1 cellular context compared by ENCODE assay signal in genomic region chrX:155070663-155070974, GRCh38.
TF ChIP-seq lines count a peak whose summit lies in the region.

No MANE protein-coding gene starts in this region.

TF ChIP-seq in K562, 482 proteins besides CTCF, POLR2A, EP300 and RAD21 (continued from another document):
- TF ChIP-seq REST (CRISPR knock-in tag; IDR thresholded peaks at IDR 0.05; ENCODE audit: low read depth) (0 out of 2 replicates have a peak, but pooled peaks have one; percentile 14), ETV1 (tag; conservative IDR thresholded peaks at IDR 0.05; ENCODE audit: low read depth) (peak; percentile 64), PTTG1 (tag; IDR thresholded peaks at IDR 0.05; ENCODE audit: low read depth) (no peak), HES1 (IDR thresholded peaks at IDR 0.05; ENCODE audit: low read depth) (0 out of 2 replicates have a peak, but pooled peaks have one; percentile 31), ZBED1 (IDR thresholded peaks at IDR 0.05) (no peak), RHOXF2B (CRISPR knock-in tag; conservative IDR thresholded peaks at IDR 0.05) (no peak)
